In the genomic region with DNA sequence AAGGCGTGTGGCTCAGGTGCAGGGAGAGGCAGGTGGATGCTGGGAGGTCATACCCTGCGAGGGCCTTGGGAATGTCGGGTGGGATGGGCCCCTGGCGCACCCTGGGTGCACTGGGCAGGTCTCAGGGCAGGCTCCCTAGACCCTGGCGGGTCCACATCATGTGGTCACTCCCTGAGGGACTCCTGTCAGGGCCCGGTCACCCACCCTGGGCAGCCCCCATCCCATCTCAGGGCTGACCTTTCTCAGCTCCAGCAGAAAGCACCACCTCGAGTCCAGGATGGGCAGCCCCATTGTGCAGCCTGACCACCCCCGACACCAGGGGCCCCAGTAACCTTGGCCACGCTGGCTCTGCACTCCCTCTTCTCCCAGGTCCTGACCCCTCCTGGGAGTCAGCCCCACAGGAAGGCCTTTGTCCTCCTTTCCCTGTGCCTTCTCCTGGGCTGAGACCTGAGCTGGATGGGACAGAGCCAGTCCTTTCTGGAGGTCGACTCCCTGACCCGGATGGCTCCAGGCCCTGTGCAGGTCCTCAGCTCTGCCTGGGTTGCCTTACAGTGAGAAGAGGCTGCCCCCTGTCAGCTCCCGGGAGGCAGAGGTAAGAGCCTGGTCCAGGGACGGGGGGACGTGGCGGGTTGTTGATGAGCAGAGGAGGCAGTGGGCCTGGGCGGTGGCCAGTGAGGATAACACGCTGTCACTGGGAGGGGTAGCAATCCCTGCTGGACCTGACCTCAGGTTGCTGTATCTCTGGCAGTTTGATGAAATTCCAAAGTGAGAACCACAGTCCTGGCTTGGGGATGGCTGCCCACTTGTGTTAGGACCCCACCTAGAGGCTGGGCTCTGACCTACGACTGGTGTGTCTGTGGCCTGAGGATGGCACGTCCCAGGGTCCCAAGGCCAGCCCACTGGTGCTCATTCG, we compare ENCODE assay signal across 8 cellular contexts.
DNase-seq lines count a peak whose midpoint lies in the region; ATAC-seq and FAIRE-seq lines count a peak whose summit lies in the region.

No MANE protein-coding gene starts in this region.

- ATAC-seq in Right ventricle myocardium inferior (peak; percentile 31), HG03039 (IDR thresholded peaks at IDR 0.05; ENCODE audit: unreplicated experiment) (no peak)

- peak; percentile 33 for DNase-seq in 8988T
- DNase-seq in GM03348 (ENCODE audit: low spot score), result peak; percentile 27
- peak; percentile 7 for DNase-seq in RCC 7860 (ENCODE audit: low spot score)
- no peak for DNase-seq in Right ventricle myocardium inferior (ENCODE audit: missing footprints)
- no peak for DNase-seq in T-helper 9 cell
- no peak for DNase-seq in NCI-H2171 treated with DMSO at 0.1 percent for 48 hours (lab: John Stamatoyannopoulos, UW)
- no peak for DNase-seq in midbrain (lab: John Stamatoyannopoulos, UW)

- no peak for FAIRE-seq in RCC 7860 (lab: Jason Lieb, UNC)

- intact Hi-C loops in Right ventricle myocardium inferior (cut with DNase I), result no loop called here

Comparison
In these comparisons a context has a peak if more than half of its experiments do, and no peak if none do; other contexts are left out.
1. DNase-seq: peak in 8988T (single experiment), GM03348 (single experiment) and RCC 7860 (single experiment); none in Right ventricle myocardium inferior (single experiment), T-helper 9 cell (single experiment), NCI-H2171 treated with DMSO at 0.1 percent for 48 hours (single experiment) and midbrain (single experiment).